1 cellular context compared by ENCODE assay signal in genomic region chr15:84844964-84845363, GRCh38.
TF ChIP-seq lines count a peak whose summit lies in the region.

No MANE protein-coding gene starts in this region.

TF ChIP-seq in HepG2, 621 proteins besides CTCF, POLR2A, EP300 and RAD21 (continued from another document):
- TF ChIP-seq PBX2 (CRISPR knock-in tag; IDR thresholded peaks at IDR 0.05) (no peak), ZNF34 (CRISPR knock-in tag; IDR thresholded peaks at IDR 0.05; ENCODE audit: borderline replicate concordance) (no peak), NCOA2 (CRISPR knock-in tag; IDR thresholded peaks at IDR 0.05) (0 out of 2 replicates have a peak, but pooled peaks have one; percentile 19), ATF7-NPFF (CRISPR knock-in tag; IDR thresholded peaks at IDR 0.05; ENCODE audit: low read depth) (no peak), TMF1 (CRISPR knock-in tag; IDR thresholded peaks at IDR 0.05; ENCODE audit: low read depth) (no peak), HNRNPH1 (optimal IDR thresholded peaks at IDR 0.05; ENCODE audit: low read depth, low read length) (no peak), RCOR2 (CRISPR knock-in tag; IDR thresholded peaks at IDR 0.05) (no peak), ZZZ3 (CRISPR knock-in tag; IDR thresholded peaks at IDR 0.05; ENCODE audit: borderline replicate concordance) (no peak), SP5 (CRISPR knock-in tag; IDR thresholded peaks at IDR 0.05; ENCODE audit: borderline replicate concordance, low read depth) (no peak), REPIN1 (CRISPR knock-in tag; IDR thresholded peaks at IDR 0.05; ENCODE audit: borderline replicate concordance, low read depth) (no peak), ZNF790 (CRISPR knock-in tag; IDR thresholded peaks at IDR 0.05; ENCODE audit: borderline replicate concordance) (no peak), EZH2 (conservative IDR thresholded peaks at IDR 0.05; ENCODE audit: low read depth, low read length) (no peak), HIVEP1 (CRISPR knock-in tag; IDR thresholded peaks at IDR 0.05) (no peak), CC2D1A (CRISPR knock-in tag; IDR thresholded peaks at IDR 0.05) (no peak), KMT2B (CRISPR knock-in tag; IDR thresholded peaks at IDR 0.05) (no peak), ZNF441 (CRISPR knock-in tag; IDR thresholded peaks at IDR 0.05; ENCODE audit: borderline replicate concordance) (no peak), ZNF280D (CRISPR knock-in tag; IDR thresholded peaks at IDR 0.05) (no peak), ATM (IDR thresholded peaks at IDR 0.05; ENCODE audit: borderline replicate concordance) (no peak), MTF1 (CRISPR knock-in tag; IDR thresholded peaks at IDR 0.05) (no peak), RXRA (CRISPR knock-in tag; IDR thresholded peaks at IDR 0.05) (no peak), CHD2 (IDR thresholded peaks at IDR 0.05; ENCODE audit: low read depth, low read length) (no peak), ZNF598 (CRISPR knock-in tag; IDR thresholded peaks at IDR 0.05; ENCODE audit: borderline replicate concordance) (no peak)
